In the genomic region with DNA sequence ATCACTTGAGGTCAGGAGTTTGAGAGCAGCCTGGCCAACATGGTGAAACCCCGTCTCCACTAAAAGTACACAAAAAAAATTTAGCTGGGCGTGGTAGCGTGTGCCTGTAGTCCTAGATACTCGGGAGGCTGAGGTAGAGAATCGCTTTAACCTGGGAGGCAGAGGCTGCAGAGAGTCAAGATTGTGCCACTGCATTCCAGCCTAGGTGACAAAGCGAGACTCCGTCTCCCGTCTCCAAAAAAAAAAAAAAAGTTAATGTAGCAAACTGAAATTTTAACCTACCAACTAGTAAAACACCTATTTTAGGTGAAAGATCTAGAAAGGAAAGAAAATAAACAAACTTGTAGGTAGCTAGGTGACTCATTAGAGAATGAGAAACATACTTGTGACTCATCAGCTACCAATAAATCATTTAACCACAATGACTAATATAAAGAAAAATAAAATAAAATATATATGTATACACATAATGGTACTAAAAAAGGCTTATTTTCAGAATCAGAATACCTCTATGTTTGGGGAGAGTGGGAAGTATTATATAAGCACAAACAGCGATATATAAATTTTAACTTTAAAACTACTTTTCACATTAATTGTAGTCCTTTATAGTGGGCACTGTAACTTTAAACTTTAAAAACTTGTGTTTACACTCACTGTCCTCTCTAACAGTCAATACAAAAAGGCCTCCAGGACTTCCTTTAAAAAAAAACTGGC, we compare ENCODE assay signal across 8 cellular contexts. TPM values are rescaled to one million over a fixed set of nuclear protein-coding genes. Genes with fewer than 3 reads are reported as not detected.
DNase-seq lines count a peak whose midpoint lies in the region; ATAC-seq and TF ChIP-seq lines count a peak whose summit lies in the region.

No MANE protein-coding gene starts in this region.

- H3K27ac ChIP-seq in heart left ventricle = no peak overlapping the region

- no peak for TF ChIP-seq CTCF in heart left ventricle (IDR thresholded peaks at IDR 0.05)

- no peaks in the 10 kb centered on the region for H3K9me3 ChIP-seq in heart left ventricle

- intact Hi-C loops in heart left ventricle (cut with DNase I) = no loop called here

- DNase-seq in A172 (ENCODE audit: low spot score) (peak; percentile 82), activated T-helper 1 cell treated with Interleukin-2 at 50 U/mL for 16 hours (ENCODE audit: low read depth) (peak; percentile 6), kidney tubule cell (ENCODE audit: low spot score) (peak; percentile 90), T1000 (lab: John Stamatoyannopoulos, UW) (no peak), heart left ventricle (no peak), HuH-7 (ENCODE audit: low spot score) (no peak)

- no peak overlapping the region for H3K4me3 ChIP-seq in heart left ventricle

- H3K4me1 ChIP-seq in heart left ventricle = peaks cover 0 to 22% (median 13%) of the 10 kb centered on the region in 12 donors

- H3K36me3 ChIP-seq in heart left ventricle = peaks cover 0 to 6% (median 0%) of the 10 kb centered on the region in 9 donors

- TF ChIP-seq POLR2A in heart left ventricle (IDR thresholded peaks at IDR 0.05) = no peak

- no peaks in the 10 kb centered on the region for H3K27me3 ChIP-seq in heart left ventricle

- WGBS in heart left ventricle, 4 donors = 89 to 94% (median 92%) methylated on average over 9 of the region's 9 CpGs

- ATAC-seq in GM18909 (IDR thresholded peaks at IDR 0.05; ENCODE audit: poor library complexity, unreplicated experiment) = peak; percentile 72
- ATAC-seq in HG03558 (IDR thresholded peaks at IDR 0.05; ENCODE audit: extremely low read depth, unreplicated experiment) = peak; percentile 80
- ATAC-seq in heart left ventricle = no peak

RNA-seq across cellular contexts. Expression of a gene that starts 36.6 kb away (rescaled TPM):
- 116 and 134 TPM in 2 replicates for total RNA-seq in A172 (2014; rRNA removed; shearing (Covaris generic))
- 10 to 100 TPM; 51.2 to 64.4 (median 55.0) TPM for total RNA-seq in heart left ventricle
- polyA plus RNA-seq in heart left ventricle = 10 to 100 TPM; 64.8 to 90.0 TPM

Comparison
In these comparisons a context has a peak if more than half of its experiments do, and no peak if none do; other contexts are left out.
1. DNase-seq: peak in A172 (single experiment), activated T-helper 1 cell treated with Interleukin-2 at 50 U/mL for 16 hours (single experiment) and kidney tubule cell (single experiment); none in T1000 (single experiment), heart left ventricle (0 of 5) and HuH-7 (single experiment).
2. ATAC-seq: peak in GM18909 (single experiment) and HG03558 (single experiment); none in heart left ventricle (0 of 4).